ENCODE assay signal across 15 cellular contexts in genomic region chr12:99722690-99723486, GRCh38.
"Had no signal": no experiment of that assay in that cellular context is flagged by ENCODE, and none has a peak within 500 bp of the region (broad histone marks: within the 10 kb centered on the region; RNA-seq: fewer than 3 reads in every experiment).

No MANE protein-coding gene starts in this region.

- DNase-seq: activated CD4-positive, alpha-beta T cell treated with anti-CD3 and anti-CD28 coated beads for 1 hour; activated CD4-positive, alpha-beta T cell treated with anti-CD3 and anti-CD28 coated beads, Interleukin-2, amount 50 U/mL, for 48 hours; activated CD8-positive, alpha-beta memory T cell treated with anti-CD3 and anti-CD28 coated beads, Interleukin-2, amount 10 ng/mL, durations not matched to agents 7 days and 5 days; activated gamma-delta T cell; activated T-cell treated with anti-CD3 and anti-CD28 coated beads, Interleukin-2, amount 50 U/mL, for 48 hours; brain microvascular endothelial cell; effector memory CD8-positive, alpha-beta T cell; stimulated activated CD4-positive, alpha-beta T cell treated with anti-CD3 and anti-CD28 coated beads, Interleukin-12 subunit alpha, Interleukin-12 subunit beta, amount 100 ng/mL, for 4 hours; stimulated activated CD4-positive, alpha-beta T cell treated with anti-CD3 and anti-CD28 coated beads, Interleukin-2, amount 100 ng/mL, for 48 hours; stimulated activated naive CD4-positive, alpha-beta T cell treated with Interleukin-2 at 50 U/mL for 16 hours had no signal

- ATAC-seq: activated CD8-positive, alpha-beta memory T cell treated with anti-CD3 and anti-CD28 coated beads, Interleukin-2, amount 10 ng/mL, durations not matched to agents 7 days and 5 days; effector memory CD8-positive, alpha-beta T cell; natural killer cell treated with Interleukin-12 subunit alpha and Interleukin-12 subunit beta and Interleukin-15 and Interleukin-18, amount 100 ng/mL, for 72 hours had no signal

- H3K27me3 Mint-ChIP-seq: activated CD8-positive, alpha-beta memory T cell treated with anti-CD3 and anti-CD28 coated beads, Interleukin-2, amount 10 ng/mL, durations not matched to agents 7 days and 5 days; activated naive CD8-positive, alpha-beta T cell; effector memory CD8-positive, alpha-beta T cell; natural killer cell treated with Interleukin-12 subunit alpha and Interleukin-12 subunit beta and Interleukin-15 and Interleukin-18, amount 100 ng/mL, for 72 hours; type B pancreatic cell had no signal

- H3K27ac ChIP-seq: brain microvascular endothelial cell, hepatocyte, suprapubic skin had no signal

- H3K4me3 ChIP-seq: hepatocyte, suprapubic skin had no signal

- H3K27me3 ChIP-seq: brain microvascular endothelial cell, hepatocyte, suprapubic skin had no signal

- H3K4me3 Mint-ChIP-seq: activated CD8-positive, alpha-beta memory T cell treated with anti-CD3 and anti-CD28 coated beads, Interleukin-2, amount 10 ng/mL, durations not matched to agents 7 days and 5 days; activated naive CD8-positive, alpha-beta T cell; effector memory CD8-positive, alpha-beta T cell; natural killer cell treated with Interleukin-12 subunit alpha and Interleukin-12 subunit beta and Interleukin-15 and Interleukin-18, amount 100 ng/mL, for 72 hours; type B pancreatic cell had no signal

- H3K27ac Mint-ChIP-seq: activated CD8-positive, alpha-beta memory T cell treated with anti-CD3 and anti-CD28 coated beads, Interleukin-2, amount 10 ng/mL, durations not matched to agents 7 days and 5 days; activated naive CD8-positive, alpha-beta T cell; effector memory CD8-positive, alpha-beta T cell; natural killer cell treated with Interleukin-12 subunit alpha and Interleukin-12 subunit beta and Interleukin-15 and Interleukin-18, amount 100 ng/mL, for 72 hours; type B pancreatic cell had no signal

- H3K36me3 Mint-ChIP-seq: activated CD8-positive, alpha-beta memory T cell treated with anti-CD3 and anti-CD28 coated beads, Interleukin-2, amount 10 ng/mL, durations not matched to agents 7 days and 5 days; activated naive CD8-positive, alpha-beta T cell; natural killer cell treated with Interleukin-12 subunit alpha and Interleukin-12 subunit beta and Interleukin-15 and Interleukin-18, amount 100 ng/mL, for 72 hours; type B pancreatic cell had no signal

- H3K36me3 ChIP-seq: brain microvascular endothelial cell, suprapubic skin had no signal

- H3K4me1 ChIP-seq: suprapubic skin had no signal

- H3K4me1 Mint-ChIP-seq: activated CD8-positive, alpha-beta memory T cell treated with anti-CD3 and anti-CD28 coated beads, Interleukin-2, amount 10 ng/mL, durations not matched to agents 7 days and 5 days had no signal
